In the genomic region with DNA sequence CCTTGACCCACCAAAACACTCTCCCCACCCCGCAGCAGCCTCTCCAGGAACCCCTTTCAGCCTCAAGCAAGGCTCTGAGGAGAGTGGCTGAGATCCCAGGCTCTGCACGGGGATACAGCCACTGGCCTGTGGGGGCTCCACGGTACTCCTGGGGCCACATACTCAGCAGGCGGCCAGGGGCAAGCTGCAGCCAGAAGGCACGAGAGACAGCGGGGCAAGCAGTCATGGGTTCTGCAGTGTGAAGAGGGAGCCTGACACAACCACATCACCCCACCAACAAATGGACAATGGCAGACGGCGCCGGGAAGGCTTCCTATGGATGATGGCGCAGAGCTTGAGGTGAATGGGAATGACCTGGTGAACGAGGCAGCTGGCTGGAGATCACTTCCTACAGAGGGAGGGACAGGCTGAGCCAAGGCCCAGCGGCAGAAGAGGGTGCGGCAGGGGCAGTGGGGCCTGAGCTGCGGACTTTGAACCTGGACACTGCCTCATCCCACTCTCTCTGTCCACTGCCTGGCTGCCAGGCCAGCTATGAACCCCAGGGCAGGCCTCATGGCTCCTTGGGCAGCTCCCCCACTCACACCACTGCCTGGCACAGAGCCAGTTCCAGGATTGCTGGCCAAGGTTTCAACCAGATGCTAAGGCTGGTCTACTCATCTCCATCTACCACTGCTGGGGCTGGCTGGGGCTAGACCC, we compare ENCODE assay signal across 1 cellular context.
TF ChIP-seq lines count a peak whose summit lies in the region.

No MANE protein-coding gene starts in this region.

TF ChIP-seq in HepG2, 621 proteins besides CTCF, POLR2A, EP300 and RAD21 (continued from another document and continues in another):
- TF ChIP-seq, protein P1, sequence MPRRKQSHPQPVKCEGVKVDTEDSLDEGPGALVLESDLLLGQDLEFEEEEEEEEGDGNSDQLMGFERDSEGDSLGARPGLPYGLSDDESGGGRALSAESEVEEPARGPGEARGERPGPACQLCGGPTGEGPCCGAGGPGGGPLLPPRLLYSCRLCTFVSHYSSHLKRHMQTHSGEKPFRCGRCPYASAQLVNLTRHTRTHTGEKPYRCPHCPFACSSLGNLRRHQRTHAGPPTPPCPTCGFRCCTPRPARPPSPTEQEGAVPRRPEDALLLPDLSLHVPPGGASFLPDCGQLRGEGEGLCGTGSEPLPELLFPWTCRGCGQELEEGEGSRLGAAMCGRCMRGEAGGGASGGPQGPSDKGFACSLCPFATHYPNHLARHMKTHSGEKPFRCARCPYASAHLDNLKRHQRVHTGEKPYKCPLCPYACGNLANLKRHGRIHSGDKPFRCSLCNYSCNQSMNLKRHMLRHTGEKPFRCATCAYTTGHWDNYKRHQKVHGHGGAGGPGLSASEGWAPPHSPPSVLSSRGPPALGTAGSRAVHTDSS (CRISPR knock-in tag; conservative IDR thresholded peaks at IDR 0.05), result no peak
- TF ChIP-seq ZNF598 (CRISPR knock-in tag; IDR thresholded peaks at IDR 0.05; ENCODE audit: borderline replicate concordance), result peak; percentile 37; the same call in 1 of the 2 replicates
- TF ChIP-seq ZFP82 (CRISPR knock-in tag; IDR thresholded peaks at IDR 0.05; ENCODE audit: borderline replicate concordance), result no peak
- TF ChIP-seq ZMYM4 (CRISPR knock-in tag; IDR thresholded peaks at IDR 0.05), result peak; percentile 77; the same call in 1 of the 2 replicates
- no peak for TF ChIP-seq MZF1 (CRISPR knock-in tag; IDR thresholded peaks at IDR 0.05; ENCODE audit: borderline replicate concordance)
- no peak for TF ChIP-seq SMAD1 (CRISPR knock-in tag; IDR thresholded peaks at IDR 0.05; ENCODE audit: borderline replicate concordance, low read depth)
- TF ChIP-seq, protein P2, sequence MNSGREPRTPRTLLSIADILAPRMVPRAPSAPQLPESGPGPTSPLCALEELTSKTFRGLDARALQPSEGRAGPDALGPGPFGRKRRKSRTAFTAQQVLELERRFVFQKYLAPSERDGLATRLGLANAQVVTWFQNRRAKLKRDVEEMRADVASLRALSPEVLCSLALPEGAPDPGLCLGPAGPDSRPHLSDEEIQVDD (CRISPR knock-in tag; IDR thresholded peaks at IDR 0.05; ENCODE audit: borderline replicate concordance), result peak; percentile 92
- TF ChIP-seq ZNF232 (CRISPR knock-in tag; IDR thresholded peaks at IDR 0.05; ENCODE audit: borderline replicate concordance), result peak; percentile 92; the same call in 1 of the 2 replicates
- TF ChIP-seq ZNF331 (CRISPR knock-in tag; IDR thresholded peaks at IDR 0.05), result peak; percentile 88
- no peak for TF ChIP-seq RFX5 (IDR thresholded peaks at IDR 0.05; ENCODE audit: low read depth, low read length)
- no peak for TF ChIP-seq ZNF589 (CRISPR knock-in tag; conservative IDR thresholded peaks at IDR 0.05)
- TF ChIP-seq, protein P3, sequence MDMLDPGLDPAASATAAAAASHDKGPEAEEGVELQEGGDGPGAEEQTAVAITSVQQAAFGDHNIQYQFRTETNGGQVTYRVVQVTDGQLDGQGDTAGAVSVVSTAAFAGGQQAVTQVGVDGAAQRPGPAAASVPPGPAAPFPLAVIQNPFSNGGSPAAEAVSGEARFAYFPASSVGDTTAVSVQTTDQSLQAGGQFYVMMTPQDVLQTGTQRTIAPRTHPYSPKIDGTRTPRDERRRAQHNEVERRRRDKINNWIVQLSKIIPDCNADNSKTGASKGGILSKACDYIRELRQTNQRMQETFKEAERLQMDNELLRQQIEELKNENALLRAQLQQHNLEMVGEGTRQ (IDR thresholded peaks at IDR 0.05; ENCODE audit: low read depth, low read length), result no peak
- TF ChIP-seq, protein P3 (CRISPR knock-in tag; IDR thresholded peaks at IDR 0.05; ENCODE audit: borderline replicate concordance), result no peak; the same call in 1 of the 2 replicates
- peak; percentile 82 for TF ChIP-seq ADNP (CRISPR knock-in tag; IDR thresholded peaks at IDR 0.05)
- TF ChIP-seq, protein P4, sequence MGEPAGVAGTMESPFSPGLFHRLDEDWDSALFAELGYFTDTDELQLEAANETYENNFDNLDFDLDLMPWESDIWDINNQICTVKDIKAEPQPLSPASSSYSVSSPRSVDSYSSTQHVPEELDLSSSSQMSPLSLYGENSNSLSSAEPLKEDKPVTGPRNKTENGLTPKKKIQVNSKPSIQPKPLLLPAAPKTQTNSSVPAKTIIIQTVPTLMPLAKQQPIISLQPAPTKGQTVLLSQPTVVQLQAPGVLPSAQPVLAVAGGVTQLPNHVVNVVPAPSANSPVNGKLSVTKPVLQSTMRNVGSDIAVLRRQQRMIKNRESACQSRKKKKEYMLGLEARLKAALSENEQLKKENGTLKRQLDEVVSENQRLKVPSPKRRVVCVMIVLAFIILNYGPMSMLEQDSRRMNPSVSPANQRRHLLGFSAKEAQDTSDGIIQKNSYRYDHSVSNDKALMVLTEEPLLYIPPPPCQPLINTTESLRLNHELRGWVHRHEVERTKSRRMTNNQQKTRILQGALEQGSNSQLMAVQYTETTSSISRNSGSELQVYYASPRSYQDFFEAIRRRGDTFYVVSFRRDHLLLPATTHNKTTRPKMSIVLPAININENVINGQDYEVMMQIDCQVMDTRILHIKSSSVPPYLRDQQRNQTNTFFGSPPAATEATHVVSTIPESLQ (CRISPR knock-in tag; conservative IDR thresholded peaks at IDR 0.05), result 0 out of 2 replicates have a peak, but pooled peaks have one; percentile 64
- TF ChIP-seq BORCS8-MEF2B (CRISPR knock-in tag; IDR thresholded peaks at IDR 0.05), result peak; percentile 65
- TF ChIP-seq ZNF614 (CRISPR knock-in tag; IDR thresholded peaks at IDR 0.05; ENCODE audit: borderline replicate concordance), result peak; percentile 84; the same call in 1 of the 2 replicates
- no peak for TF ChIP-seq XBP1 (CRISPR knock-in tag; IDR thresholded peaks at IDR 0.05)
- 0 out of 2 replicates have a peak, but pooled peaks have one; percentile 69 for TF ChIP-seq MIER3 (CRISPR knock-in tag; IDR thresholded peaks at IDR 0.05; ENCODE audit: borderline replicate concordance)
- TF ChIP-seq ZNF569 (CRISPR knock-in tag; IDR thresholded peaks at IDR 0.05; ENCODE audit: borderline replicate concordance), result no peak
- TF ChIP-seq ZFP36 (IDR thresholded peaks at IDR 0.05; ENCODE audit: borderline replicate concordance, low read depth, low read length, partially characterized antibody), result no peak
- peak; percentile 88; the same call in 1 of the 2 replicates for TF ChIP-seq ZNF780A (CRISPR knock-in tag; IDR thresholded peaks at IDR 0.05)
- TF ChIP-seq GATA4 (IDR thresholded peaks at IDR 0.05; ENCODE audit: borderline replicate concordance, low read depth), result no peak
- TF ChIP-seq HNF4A (CRISPR knock-in tag; IDR thresholded peaks at IDR 0.05), result peak; percentile 99
- TF ChIP-seq RXRA (CRISPR knock-in tag; IDR thresholded peaks at IDR 0.05), result peak; percentile 91
- TF ChIP-seq PHB2 (IDR thresholded peaks at IDR 0.05; ENCODE audit: partially characterized antibody), result no peak
- TF ChIP-seq, protein P5, sequence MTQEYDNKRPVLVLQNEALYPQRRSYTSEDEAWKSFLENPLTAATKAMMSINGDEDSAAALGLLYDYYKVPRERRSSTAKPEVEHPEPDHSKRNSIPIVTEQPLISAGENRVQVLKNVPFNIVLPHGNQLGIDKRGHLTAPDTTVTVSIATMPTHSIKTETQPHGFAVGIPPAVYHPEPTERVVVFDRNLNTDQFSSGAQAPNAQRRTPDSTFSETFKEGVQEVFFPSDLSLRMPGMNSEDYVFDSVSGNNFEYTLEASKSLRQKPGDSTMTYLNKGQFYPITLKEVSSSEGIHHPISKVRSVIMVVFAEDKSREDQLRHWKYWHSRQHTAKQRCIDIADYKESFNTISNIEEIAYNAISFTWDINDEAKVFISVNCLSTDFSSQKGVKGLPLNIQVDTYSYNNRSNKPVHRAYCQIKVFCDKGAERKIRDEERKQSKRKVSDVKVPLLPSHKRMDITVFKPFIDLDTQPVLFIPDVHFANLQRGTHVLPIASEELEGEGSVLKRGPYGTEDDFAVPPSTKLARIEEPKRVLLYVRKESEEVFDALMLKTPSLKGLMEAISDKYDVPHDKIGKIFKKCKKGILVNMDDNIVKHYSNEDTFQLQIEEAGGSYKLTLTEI (CRISPR knock-in tag; conservative IDR thresholded peaks at IDR 0.05), result no peak
- peak; percentile 63; the same call in 1 of the 2 replicates for TF ChIP-seq ZSCAN21 (CRISPR knock-in tag; IDR thresholded peaks at IDR 0.05; ENCODE audit: borderline replicate concordance)
- TF ChIP-seq SOX13 (IDR thresholded peaks at IDR 0.05), result no peak; the same call in 1 of the 2 replicates
- TF ChIP-seq SOX13 (CRISPR knock-in tag; conservative IDR thresholded peaks at IDR 0.05 in 1 of 2, IDR thresholded peaks at IDR 0.05 in 1 of 2), result peak in 1 of 2 experiments; percentile 79; a peak in 2 of 4 replicates
- TF ChIP-seq RFXANK (CRISPR knock-in tag; IDR thresholded peaks at IDR 0.05), result no peak
- no peak for TF ChIP-seq ZNF329 (CRISPR knock-in tag; IDR thresholded peaks at IDR 0.05; ENCODE audit: low read depth)
- TF ChIP-seq, protein P6, sequence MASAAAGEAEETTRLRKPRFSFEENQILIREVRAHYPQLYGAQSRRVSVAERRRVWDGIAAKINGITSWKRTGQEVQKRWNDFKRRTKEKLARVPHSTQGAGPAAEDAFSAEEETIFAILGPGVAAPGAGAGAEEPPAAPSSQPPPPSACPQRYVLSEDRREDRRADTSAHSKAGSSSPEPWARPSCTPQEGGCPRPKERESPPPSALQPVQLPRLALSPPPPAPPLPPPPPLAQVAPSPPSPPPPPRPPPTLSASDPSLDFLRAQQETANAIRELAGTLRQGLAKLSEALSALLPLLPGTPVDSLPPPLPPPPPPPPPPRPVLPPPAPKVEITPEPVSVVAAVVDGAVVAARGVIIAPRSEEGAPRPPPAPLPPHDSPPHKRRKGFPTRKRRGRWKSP (CRISPR knock-in tag; IDR thresholded peaks at IDR 0.05), result peak; percentile 71; the same call in 1 of the 2 replicates
- peak; percentile 82; the same call in 1 of the 2 replicates for TF ChIP-seq POGZ (CRISPR knock-in tag; IDR thresholded peaks at IDR 0.05)
- TF ChIP-seq ZNF629 (CRISPR knock-in tag; conservative IDR thresholded peaks at IDR 0.05), result peak; percentile 68
- no peak for TF ChIP-seq REXO4 (CRISPR knock-in tag; IDR thresholded peaks at IDR 0.05; ENCODE audit: borderline replicate concordance)
- TF ChIP-seq, protein P7, sequence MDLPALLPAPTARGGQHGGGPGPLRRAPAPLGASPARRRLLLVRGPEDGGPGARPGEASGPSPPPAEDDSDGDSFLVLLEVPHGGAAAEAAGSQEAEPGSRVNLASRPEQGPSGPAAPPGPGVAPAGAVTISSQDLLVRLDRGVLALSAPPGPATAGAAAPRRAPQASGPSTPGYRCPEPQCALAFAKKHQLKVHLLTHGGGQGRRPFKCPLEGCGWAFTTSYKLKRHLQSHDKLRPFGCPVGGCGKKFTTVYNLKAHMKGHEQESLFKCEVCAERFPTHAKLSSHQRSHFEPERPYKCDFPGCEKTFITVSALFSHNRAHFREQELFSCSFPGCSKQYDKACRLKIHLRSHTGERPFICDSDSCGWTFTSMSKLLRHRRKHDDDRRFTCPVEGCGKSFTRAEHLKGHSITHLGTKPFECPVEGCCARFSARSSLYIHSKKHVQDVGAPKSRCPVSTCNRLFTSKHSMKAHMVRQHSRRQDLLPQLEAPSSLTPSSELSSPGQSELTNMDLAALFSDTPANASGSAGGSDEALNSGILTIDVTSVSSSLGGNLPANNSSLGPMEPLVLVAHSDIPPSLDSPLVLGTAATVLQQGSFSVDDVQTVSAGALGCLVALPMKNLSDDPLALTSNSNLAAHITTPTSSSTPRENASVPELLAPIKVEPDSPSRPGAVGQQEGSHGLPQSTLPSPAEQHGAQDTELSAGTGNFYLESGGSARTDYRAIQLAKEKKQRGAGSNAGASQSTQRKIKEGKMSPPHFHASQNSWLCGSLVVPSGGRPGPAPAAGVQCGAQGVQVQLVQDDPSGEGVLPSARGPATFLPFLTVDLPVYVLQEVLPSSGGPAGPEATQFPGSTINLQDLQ (CRISPR knock-in tag; IDR thresholded peaks at IDR 0.05), result peak; percentile 80; the same call in 1 of the 2 replicates
- TF ChIP-seq HOXD1 (CRISPR knock-in tag; IDR thresholded peaks at IDR 0.05), result no peak; the same call in none of the 2 replicates
- TF ChIP-seq ZNF777 (CRISPR knock-in tag; IDR thresholded peaks at IDR 0.05), result peak; percentile 45; the same call in 1 of the 2 replicates
- TF ChIP-seq CREM (IDR thresholded peaks at IDR 0.05), result no peak
- TF ChIP-seq CREM (CRISPR knock-in tag; IDR thresholded peaks at IDR 0.05), result no peak
- peak; percentile 87; the same call in 1 of the 2 replicates for TF ChIP-seq ZNF766 (CRISPR knock-in tag; IDR thresholded peaks at IDR 0.05; ENCODE audit: borderline replicate concordance)
- TF ChIP-seq SCMH1 (CRISPR knock-in tag; IDR thresholded peaks at IDR 0.05; ENCODE audit: borderline replicate concordance), result no peak
- TF ChIP-seq, protein P8, sequence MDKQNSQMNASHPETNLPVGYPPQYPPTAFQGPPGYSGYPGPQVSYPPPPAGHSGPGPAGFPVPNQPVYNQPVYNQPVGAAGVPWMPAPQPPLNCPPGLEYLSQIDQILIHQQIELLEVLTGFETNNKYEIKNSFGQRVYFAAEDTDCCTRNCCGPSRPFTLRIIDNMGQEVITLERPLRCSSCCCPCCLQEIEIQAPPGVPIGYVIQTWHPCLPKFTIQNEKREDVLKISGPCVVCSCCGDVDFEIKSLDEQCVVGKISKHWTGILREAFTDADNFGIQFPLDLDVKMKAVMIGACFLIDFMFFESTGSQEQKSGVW (CRISPR knock-in tag; IDR thresholded peaks at IDR 0.05; ENCODE audit: borderline replicate concordance), result no peak
